1 cellular context compared by ENCODE assay signal in the genomic region with DNA sequence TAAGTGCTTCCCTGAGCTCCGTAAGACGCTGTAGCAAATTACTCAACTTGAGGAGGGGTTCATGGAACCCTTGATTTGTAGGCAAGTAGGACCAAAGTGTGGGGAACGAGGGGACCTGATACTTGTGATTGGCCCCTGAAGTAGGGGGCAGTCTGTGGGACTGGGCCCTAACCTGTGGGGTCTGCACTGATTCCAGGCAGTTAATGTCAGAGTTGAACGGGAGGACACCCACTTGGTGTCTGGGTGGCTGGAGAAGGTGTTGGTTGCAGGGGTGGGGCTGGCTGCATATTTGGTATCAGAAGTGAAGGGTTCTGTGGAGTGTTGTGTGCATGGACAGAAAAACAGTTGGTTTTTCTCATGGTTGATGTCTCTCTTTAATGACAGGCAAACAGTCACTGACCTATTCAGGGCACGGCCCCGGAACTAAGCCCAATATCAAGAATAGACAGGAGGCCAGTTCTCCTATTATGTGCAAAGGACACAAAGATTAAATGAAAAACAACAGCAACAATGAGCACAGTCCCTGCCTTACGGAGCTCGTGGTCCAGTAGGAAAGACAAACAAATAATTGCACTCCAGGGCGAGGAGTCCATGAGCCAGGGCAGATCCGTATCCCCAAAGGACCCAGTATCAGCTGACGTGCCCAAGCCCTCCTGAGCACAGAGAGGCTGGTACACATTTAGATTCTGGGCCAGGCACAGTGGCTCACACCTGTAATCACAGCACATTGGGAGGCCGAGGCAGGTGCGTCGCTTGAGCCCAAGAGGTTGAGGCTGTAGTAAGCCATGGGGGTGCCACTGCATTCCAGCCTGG.
TF ChIP-seq lines count a peak whose summit lies in the region.

No MANE protein-coding gene starts in this region.

TF ChIP-seq in HepG2, 621 proteins besides CTCF, POLR2A, EP300 and RAD21 (continued from another document and continues in another):
- TF ChIP-seq CEBPG (CRISPR knock-in tag; IDR thresholded peaks at IDR 0.05): peak; percentile 50
- no peak for TF ChIP-seq ZFP36L1 (CRISPR knock-in tag; IDR thresholded peaks at IDR 0.05)
- peak; percentile 17 for TF ChIP-seq ZNF883 (CRISPR knock-in tag; IDR thresholded peaks at IDR 0.05; ENCODE audit: not compliant biosample characterization)
- TF ChIP-seq HNF1B (CRISPR knock-in tag; IDR thresholded peaks at IDR 0.05): peak; percentile 83
- TF ChIP-seq ZNF512B (CRISPR knock-in tag; IDR thresholded peaks at IDR 0.05; ENCODE audit: borderline replicate concordance): 0 out of 2 replicates have a peak, but pooled peaks have one; percentile 68
- TF ChIP-seq ZNF331 (CRISPR knock-in tag; IDR thresholded peaks at IDR 0.05): peak; percentile 10; the same call in 1 of the 2 replicates
- no peak for TF ChIP-seq ZNF225 (CRISPR knock-in tag; IDR thresholded peaks at IDR 0.05)
- TF ChIP-seq ZSCAN12 (CRISPR knock-in tag; IDR thresholded peaks at IDR 0.05): no peak
- TF ChIP-seq ZBTB14 (CRISPR knock-in tag; IDR thresholded peaks at IDR 0.05): no peak
- peak; percentile 92; the same call in 1 of the 2 replicates for TF ChIP-seq THRA (CRISPR knock-in tag; IDR thresholded peaks at IDR 0.05; ENCODE audit: borderline replicate concordance)
- TF ChIP-seq NCOA5 (CRISPR knock-in tag; IDR thresholded peaks at IDR 0.05): no peak
- TF ChIP-seq ZNF556 (CRISPR knock-in tag; IDR thresholded peaks at IDR 0.05; ENCODE audit: borderline replicate concordance): peak; percentile 59; the same call in 1 of the 2 replicates
- TF ChIP-seq MTA3 (CRISPR knock-in tag; IDR thresholded peaks at IDR 0.05): no peak
- TF ChIP-seq ATF2 (CRISPR knock-in tag; IDR thresholded peaks at IDR 0.05): no peak
- TF ChIP-seq BCL6 (CRISPR knock-in tag; IDR thresholded peaks at IDR 0.05): peak; percentile 33; the same call in 1 of the 2 replicates
- no peak for TF ChIP-seq HNRNPLL (IDR thresholded peaks at IDR 0.05; ENCODE audit: low read depth, low read length, poor library complexity, severe bottlenecking)
- no peak for TF ChIP-seq ZNF549 (CRISPR knock-in tag; IDR thresholded peaks at IDR 0.05)
- no peak for TF ChIP-seq ZNF256 (CRISPR knock-in tag; conservative IDR thresholded peaks at IDR 0.05)
- TF ChIP-seq REL (CRISPR knock-in tag; conservative IDR thresholded peaks at IDR 0.05): no peak
- no peak for TF ChIP-seq ZNF777 (CRISPR knock-in tag; IDR thresholded peaks at IDR 0.05)
- TF ChIP-seq ZNF333 (CRISPR knock-in tag; IDR thresholded peaks at IDR 0.05; ENCODE audit: borderline replicate concordance): no peak
- TF ChIP-seq ZNF577 (CRISPR knock-in tag; IDR thresholded peaks at IDR 0.05; ENCODE audit: borderline replicate concordance, low read depth): no peak
- TF ChIP-seq NFYB (CRISPR knock-in tag; IDR thresholded peaks at IDR 0.05): 0 out of 2 replicates have a peak, but pooled peaks have one; percentile 10
- no peak; the same call in 1 of the 2 replicates for TF ChIP-seq ZC3H13 (CRISPR knock-in tag; IDR thresholded peaks at IDR 0.05)
- no peak for TF ChIP-seq ZNF383 (CRISPR knock-in tag; IDR thresholded peaks at IDR 0.05; ENCODE audit: borderline replicate concordance)
- no peak for TF ChIP-seq BRCA1 (CRISPR knock-in tag; IDR thresholded peaks at IDR 0.05)
- TF ChIP-seq, protein P1, sequence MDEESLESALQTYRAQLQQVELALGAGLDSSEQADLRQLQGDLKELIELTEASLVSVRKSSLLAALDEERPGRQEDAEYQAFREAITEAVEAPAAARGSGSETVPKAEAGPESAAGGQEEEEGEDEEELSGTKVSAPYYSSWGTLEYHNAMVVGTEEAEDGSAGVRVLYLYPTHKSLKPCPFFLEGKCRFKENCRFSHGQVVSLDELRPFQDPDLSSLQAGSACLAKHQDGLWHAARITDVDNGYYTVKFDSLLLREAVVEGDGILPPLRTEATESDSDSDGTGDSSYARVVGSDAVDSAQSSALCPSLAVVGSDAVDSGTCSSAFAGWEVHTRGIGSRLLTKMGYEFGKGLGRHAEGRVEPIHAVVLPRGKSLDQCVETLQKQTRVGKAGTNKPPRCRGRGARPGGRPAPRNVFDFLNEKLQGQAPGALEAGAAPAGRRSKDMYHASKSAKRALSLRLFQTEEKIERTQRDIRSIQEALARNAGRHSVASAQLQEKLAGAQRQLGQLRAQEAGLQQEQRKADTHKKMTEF (CRISPR knock-in tag; IDR thresholded peaks at IDR 0.05): peak; percentile 89
- TF ChIP-seq, protein P2, sequence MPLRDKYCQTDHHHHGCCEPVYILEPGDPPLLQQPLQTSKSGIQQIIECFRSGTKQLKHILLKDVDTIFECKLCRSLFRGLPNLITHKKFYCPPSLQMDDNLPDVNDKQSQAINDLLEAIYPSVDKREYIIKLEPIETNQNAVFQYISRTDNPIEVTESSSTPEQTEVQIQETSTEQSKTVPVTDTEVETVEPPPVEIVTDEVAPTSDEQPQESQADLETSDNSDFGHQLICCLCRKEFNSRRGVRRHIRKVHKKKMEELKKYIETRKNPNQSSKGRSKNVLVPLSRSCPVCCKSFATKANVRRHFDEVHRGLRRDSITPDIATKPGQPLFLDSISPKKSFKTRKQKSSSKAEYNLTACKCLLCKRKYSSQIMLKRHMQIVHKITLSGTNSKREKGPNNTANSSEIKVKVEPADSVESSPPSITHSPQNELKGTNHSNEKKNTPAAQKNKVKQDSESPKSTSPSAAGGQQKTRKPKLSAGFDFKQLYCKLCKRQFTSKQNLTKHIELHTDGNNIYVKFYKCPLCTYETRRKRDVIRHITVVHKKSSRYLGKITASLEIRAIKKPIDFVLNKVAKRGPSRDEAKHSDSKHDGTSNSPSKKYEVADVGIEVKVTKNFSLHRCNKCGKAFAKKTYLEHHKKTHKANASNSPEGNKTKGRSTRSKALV (CRISPR knock-in tag; IDR thresholded peaks at IDR 0.05): 0 out of 2 replicates have a peak, but pooled peaks have one; percentile 46
- no peak for TF ChIP-seq SRSF1 (optimal IDR thresholded peaks at IDR 0.05; ENCODE audit: low read depth, low read length)
- TF ChIP-seq RBFOX2 (IDR thresholded peaks at IDR 0.05; ENCODE audit: low read depth, low read length): no peak
- TF ChIP-seq BCL3 (CRISPR knock-in tag; IDR thresholded peaks at IDR 0.05): no peak; the same call in 1 of the 2 replicates
- TF ChIP-seq ZNF512 (CRISPR knock-in tag; IDR thresholded peaks at IDR 0.05): no peak
- TF ChIP-seq ZKSCAN5 (CRISPR knock-in tag; IDR thresholded peaks at IDR 0.05): no peak
- no peak for TF ChIP-seq ZNF33B (CRISPR knock-in tag; IDR thresholded peaks at IDR 0.05)
- TF ChIP-seq ZNF891 (CRISPR knock-in tag; IDR thresholded peaks at IDR 0.05): no peak
- TF ChIP-seq, protein P3, sequence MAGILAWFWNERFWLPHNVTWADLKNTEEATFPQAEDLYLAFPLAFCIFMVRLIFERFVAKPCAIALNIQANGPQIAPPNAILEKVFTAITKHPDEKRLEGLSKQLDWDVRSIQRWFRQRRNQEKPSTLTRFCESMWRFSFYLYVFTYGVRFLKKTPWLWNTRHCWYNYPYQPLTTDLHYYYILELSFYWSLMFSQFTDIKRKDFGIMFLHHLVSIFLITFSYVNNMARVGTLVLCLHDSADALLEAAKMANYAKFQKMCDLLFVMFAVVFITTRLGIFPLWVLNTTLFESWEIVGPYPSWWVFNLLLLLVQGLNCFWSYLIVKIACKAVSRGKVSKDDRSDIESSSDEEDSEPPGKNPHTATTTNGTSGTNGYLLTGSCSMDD (CRISPR knock-in tag; IDR thresholded peaks at IDR 0.05): no peak
- TF ChIP-seq NFIC (IDR thresholded peaks at IDR 0.05; ENCODE audit: low read length): no peak
- no peak for TF ChIP-seq KMT2B (CRISPR knock-in tag; IDR thresholded peaks at IDR 0.05)
- TF ChIP-seq GTF3A (CRISPR knock-in tag; conservative IDR thresholded peaks at IDR 0.05): no peak
- TF ChIP-seq ZNF558 (CRISPR knock-in tag; IDR thresholded peaks at IDR 0.05; ENCODE audit: borderline replicate concordance): no peak
- peak; percentile 91 for TF ChIP-seq PITX1 (CRISPR knock-in tag; IDR thresholded peaks at IDR 0.05)
- no peak for TF ChIP-seq ZC3H4 (CRISPR knock-in tag; IDR thresholded peaks at IDR 0.05; ENCODE audit: borderline replicate concordance)
- TF ChIP-seq PRMT3 (CRISPR knock-in tag; IDR thresholded peaks at IDR 0.05; ENCODE audit: borderline replicate concordance, low read depth): no peak
